In the genomic region with DNA sequence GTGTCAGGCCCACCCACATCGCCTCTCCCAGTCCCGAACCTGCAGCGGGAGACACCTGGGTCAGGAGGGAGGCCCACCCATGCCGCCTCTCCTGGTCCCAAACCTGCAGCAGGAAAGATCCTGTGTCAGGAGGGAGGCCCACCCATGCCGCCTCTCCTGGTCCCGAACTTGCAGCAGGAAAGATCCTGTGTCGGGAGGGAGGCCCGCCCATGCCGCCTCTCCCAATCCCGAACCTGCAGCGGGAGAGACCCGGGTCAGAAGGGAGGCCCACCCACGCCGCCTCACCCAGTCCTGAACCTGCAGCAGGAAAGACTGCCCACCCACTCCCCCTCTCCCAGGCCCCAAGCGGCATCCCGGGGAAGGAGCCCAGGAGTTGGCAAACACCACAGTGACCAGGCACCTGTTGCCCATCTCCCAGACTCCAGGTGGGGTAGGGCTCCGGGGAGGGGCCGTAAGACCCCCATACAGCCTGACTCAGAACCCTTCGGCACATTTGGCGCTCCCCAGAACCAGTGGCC, we compare ENCODE assay signal across 22 cellular contexts. TPM values are rescaled to one million over a fixed set of nuclear protein-coding genes. Genes with fewer than 3 reads are reported as not detected.
DNase-seq lines count a peak whose midpoint lies in the region; TF ChIP-seq lines count a peak whose summit lies in the region.
"Had no signal": no experiment of that assay in that cellular context is flagged by ENCODE, and none has a peak within 500 bp of the region (broad histone marks: within the 10 kb centered on the region; RNA-seq: fewer than 3 reads in every experiment).

No MANE protein-coding gene starts in this region.

- intact Hi-C loops in breast epithelium (cut with DNase I; ENCODE audit: low total_unique reads): no loop called here
- intact Hi-C loops in mammary epithelial cell (cut with micrococcal nuclease): no loop called here
- intact Hi-C loops in dendritic cell treated with granulocyte-macrophage colony-stimulating factor and Interleukin-4, amounts not matched to agents 40 ng/mL and 50 ng/mL, for 4 days (cut with micrococcal nuclease): no loop called here

- H3K27ac ChIP-seq in breast epithelium (peak overlapping the region; percentile 55 to 82), mammary epithelial cell (ENCODE audit: insufficient read depth, low read depth, low read length) (no peak overlapping the region), osteoblast (ENCODE audit: low read depth, low read length) (no peak overlapping the region)
- H3K27ac ChIP-seq: C4-2B had no signal

- DNase-seq in breast epithelium (ENCODE audit: low spot score in 2 of 2): peak in 1 of 2 donors; percentile 51
- no peak for DNase-seq in mammary epithelial cell
- peak; percentile 27 for DNase-seq in osteoblast (ENCODE audit: insufficient read length, low spot score, missing footprints)
- DNase-seq in ureter (ENCODE audit: low spot score): peak; percentile 40
- no peak for DNase-seq in epidermal melanocyte (ENCODE audit: insufficient read length, low spot score)
- DNase-seq in DMS153 treated with DMSO at 0.1 percent for 48 hours (lab: John Stamatoyannopoulos, UW; ENCODE audit: unreplicated experiment): no peak
- DNase-seq in NK-92 treated with Interleukin-12 subunit alpha and Interleukin-12 subunit beta, amount 100 ng/mL, for 24 hours (lab: John Stamatoyannopoulos, UW): no peak
- DNase-seq: activated CD4-positive, alpha-beta T cell treated with anti-CD3 and anti-CD28 coated beads, Interleukin-2, amount 50 U/mL, for 4 hours; amniotic stem cell; effector memory CD4-positive, alpha-beta T cell; esophagus squamous epithelium; kidney glomerular epithelial cell; mesenchymal stem cell; natural killer cell; NCI-H2227 treated with DMSO at 0.1 percent for 48 hours; NCI-H748 treated with DMSO at 0.1 percent for 48 hours; SHP77 had no signal

- H4K20me1 ChIP-seq in mammary epithelial cell (ENCODE audit: insufficient read depth, low read length) (peaks cover 5% of the 10 kb centered on the region), osteoblast (ENCODE audit: insufficient read depth, low read length) (peaks cover 54% of the 10 kb centered on the region)

- no TSS peak for BruUV-seq in mammary epithelial cell (replicated peaks; lab: Mats Ljungman, UMichigan)

- peaks cover 0 to 6% of the 10 kb centered on the region in 2 donors for H3K4me1 ChIP-seq in breast epithelium
- peaks cover 18% of the 10 kb centered on the region for H3K4me1 ChIP-seq in mammary epithelial cell (ENCODE audit: insufficient read depth, low read length)
- no peaks in the 10 kb centered on the region for H3K4me1 ChIP-seq in osteoblast (ENCODE audit: insufficient read depth, low read length)

- H3K27ac Mint-ChIP-seq in dendritic cell treated with granulocyte-macrophage colony-stimulating factor and Interleukin-4, amounts not matched to agents 40 ng/mL and 50 ng/mL, for 4 days: peak overlapping the region; percentile 84
- H3K27ac Mint-ChIP-seq: natural killer cell had no signal

- H3K9me3 ChIP-seq in breast epithelium (no peaks in the 10 kb centered on the region), mammary epithelial cell (replicated peaks; ENCODE audit: insufficient read depth, low read length) (no peaks in the 10 kb centered on the region), osteoblast (ENCODE audit: low read depth, low read length) (no peaks in the 10 kb centered on the region)
- H3K9me3 ChIP-seq: esophagus squamous epithelium, gastroesophageal sphincter had no signal

- in situ Hi-C loops in mammary epithelial cell (cut with MboI; ENCODE audit: low sequenced_read_pairs in 2 of 2): no loop called here

- dilution Hi-C loops in mammary epithelial cell (cut with HindIII; ENCODE audit: low sequenced_read_pairs): no loop called here

- peaks cover 100% of the 10 kb centered on the region for H3K36me3 Mint-ChIP-seq in dendritic cell treated with granulocyte-macrophage colony-stimulating factor and Interleukin-4, amounts not matched to agents 40 ng/mL and 50 ng/mL, for 4 days (ENCODE audit: low read depth)

- peak overlapping the region in 1 of 3 donors; percentile 5 for H3K4me3 ChIP-seq in breast epithelium
- no peak overlapping the region for H3K4me3 ChIP-seq in mammary epithelial cell (replicated peaks in 1 of 3; ENCODE audit: insufficient read depth in 1 of 3, low read depth in 2 of 3, low read length in 3 of 3)
- H3K4me3 ChIP-seq in osteoblast (ENCODE audit: insufficient read depth, low read length): no peak overlapping the region
- H3K4me3 ChIP-seq: esophagus squamous epithelium, gastroesophageal sphincter had no signal

- 88% methylated on average over 10 of the region's 20 CpGs for WGBS in mammary epithelial cell (ENCODE audit: low coverage, missing lambda C conversion rate)

- no peaks in the 10 kb centered on the region for H3K27me3 Mint-ChIP-seq in dendritic cell treated with granulocyte-macrophage colony-stimulating factor and Interleukin-4, amounts not matched to agents 40 ng/mL and 50 ng/mL, for 4 days
- H3K27me3 Mint-ChIP-seq: stimulated activated naive CD8-positive, alpha-beta T cell treated with anti-CD3 and anti-CD28 coated beads, Interleukin-15, Interleukin-2, amounts not matched to agents 100 ng/mL and 50 ng/mL, for 24 hours had no signal

- peaks cover 83% of the 10 kb centered on the region for H3K4me1 Mint-ChIP-seq in dendritic cell treated with granulocyte-macrophage colony-stimulating factor and Interleukin-4, amounts not matched to agents 40 ng/mL and 50 ng/mL, for 4 days (ENCODE audit: low read depth)

- H3K4me2 ChIP-seq in mammary epithelial cell (ENCODE audit: insufficient read depth, low read depth, low read length) (no peak overlapping the region), osteoblast (ENCODE audit: insufficient read depth, low read length) (no peak overlapping the region)

- no peak for TF ChIP-seq POLR2A in breast epithelium (IDR thresholded peaks at IDR 0.05)

- CTCF ChIA-PET in mammary epithelial cell (lab: Charles Lee; ENCODE audit: low non-redundant PET): no interaction called here

- H2AFZ ChIP-seq in mammary epithelial cell (ENCODE audit: low read depth, low read length) (no peak overlapping the region), osteoblast (ENCODE audit: low read length) (no peak overlapping the region)

- TF ChIP-seq CTCF in breast epithelium (IDR thresholded peaks at IDR 0.05): no peak
- no peak for TF ChIP-seq CTCF in mammary epithelial cell (conservative IDR thresholded peaks at IDR 0.05 in 1 of 2, IDR thresholded peaks at IDR 0.05 in 1 of 2; ENCODE audit: extremely low read depth in 1 of 2, insufficient read depth in 1 of 2, low read depth in 1 of 2, low read length in 2 of 2)
- no peak for TF ChIP-seq CTCF in osteoblast (IDR thresholded peaks at IDR 0.05; ENCODE audit: extremely low read depth, low read depth, low read length)

- H3K79me2 ChIP-seq in mammary epithelial cell (ENCODE audit: insufficient read depth, low read length) (peaks cover 98% of the 10 kb centered on the region), osteoblast (ENCODE audit: insufficient read depth, low read length) (peaks cover 94% of the 10 kb centered on the region)

- H3K36me3 ChIP-seq in breast epithelium: no peaks in the 10 kb centered on the region
- H3K36me3 ChIP-seq in mammary epithelial cell (ENCODE audit: insufficient read depth, low read length): no peaks in the 10 kb centered on the region
- H3K36me3 ChIP-seq in osteoblast (ENCODE audit: insufficient read depth, low read length): peaks cover 25% of the 10 kb centered on the region

- no peaks in the 10 kb centered on the region for H3K27me3 ChIP-seq in breast epithelium
- H3K27me3 ChIP-seq in mammary epithelial cell (ENCODE audit: insufficient read depth, low read length): no peaks in the 10 kb centered on the region
- no peaks in the 10 kb centered on the region for H3K27me3 ChIP-seq in osteoblast (ENCODE audit: insufficient read depth, low read length)
- H3K27me3 ChIP-seq: esophagus squamous epithelium, gastroesophageal sphincter had no signal

- no peaks in the 10 kb centered on the region for H3K9me3 Mint-ChIP-seq in dendritic cell treated with granulocyte-macrophage colony-stimulating factor and Interleukin-4, amounts not matched to agents 40 ng/mL and 50 ng/mL, for 4 days
- H3K9me3 Mint-ChIP-seq: natural killer cell had no signal

- no peak overlapping the region for H3K4me3 Mint-ChIP-seq in dendritic cell treated with granulocyte-macrophage colony-stimulating factor and Interleukin-4, amounts not matched to agents 40 ng/mL and 50 ng/mL, for 4 days
- H3K4me3 Mint-ChIP-seq: natural killer cell; stimulated activated naive CD8-positive, alpha-beta T cell treated with anti-CD3 and anti-CD28 coated beads, Interleukin-15, Interleukin-2, amounts not matched to agents 100 ng/mL and 50 ng/mL, for 24 hours had no signal

- H3K9ac ChIP-seq in mammary epithelial cell (ENCODE audit: insufficient read depth, low read length): no peak overlapping the region

RNA-seq across cellular contexts. Expression of a gene that starts 7.8 kb away (rescaled TPM):
- total RNA-seq in breast epithelium (100 to 1,000 TPM in 1 of 3 donors, 10 to 100 TPM in 2; 45.2 to 141 (median 65.9) TPM), mammary epithelial cell (10 to 100 TPM; 40.0 to 42.7 TPM), osteoblast (31.8 and 35.8 TPM in 2 replicates), ureter (37.4 TPM)
- polyA plus RNA-seq in mammary epithelial cell: 28.8 TPM
- 40.9 TPM for polyA minus RNA-seq in mammary epithelial cell

RNA-seq across cellular contexts. Expression of a gene that starts 20.8 kb away (rescaled TPM):
- total RNA-seq in breast epithelium (10 to 100 TPM; 24.6 to 42.1 (median 38.3) TPM), mammary epithelial cell (10 to 100 TPM; 14.2 to 33.8 TPM), osteoblast (9.4 and 11.2 TPM in 2 replicates), ureter (29.5 TPM)
- polyA plus RNA-seq in mammary epithelial cell: 21.0 TPM
- polyA minus RNA-seq in mammary epithelial cell: 22.9 TPM
- total RNA-seq: OCI-LY7 had no signal

RNA-seq across cellular contexts. Expression of a gene that starts 44.7 kb away (rescaled TPM):
- 10 to 100 TPM; 21.4 to 39.2 (median 23.9) TPM for total RNA-seq in breast epithelium
- total RNA-seq in mammary epithelial cell: 100 to 1,000 TPM in 1 of 2 donors, 10 to 100 TPM in 1; 32.8 to 100 TPM
- polyA plus RNA-seq in mammary epithelial cell: 102 TPM
- 27.5 TPM for polyA minus RNA-seq in mammary epithelial cell
- 53.6 and 54.6 TPM in 2 replicates for total RNA-seq in osteoblast
- total RNA-seq in ureter: 82.1 TPM

Comparison
In these comparisons a context has a peak if more than half of its experiments do, and no peak if none do; other contexts are left out.
1. H3K27ac ChIP-seq: peak in breast epithelium (2 of 2); none in mammary epithelial cell (single experiment) and osteoblast (single experiment).
2. DNase-seq: peak in osteoblast (single experiment) and ureter (single experiment); none in mammary epithelial cell (single experiment), epidermal melanocyte (single experiment), DMS153 treated with DMSO at 0.1 percent for 48 hours (single experiment) and NK-92 treated with Interleukin-12 subunit alpha and Interleukin-12 subunit beta, amount 100 ng/mL, for 24 hours (single experiment).